In the genomic region with DNA sequence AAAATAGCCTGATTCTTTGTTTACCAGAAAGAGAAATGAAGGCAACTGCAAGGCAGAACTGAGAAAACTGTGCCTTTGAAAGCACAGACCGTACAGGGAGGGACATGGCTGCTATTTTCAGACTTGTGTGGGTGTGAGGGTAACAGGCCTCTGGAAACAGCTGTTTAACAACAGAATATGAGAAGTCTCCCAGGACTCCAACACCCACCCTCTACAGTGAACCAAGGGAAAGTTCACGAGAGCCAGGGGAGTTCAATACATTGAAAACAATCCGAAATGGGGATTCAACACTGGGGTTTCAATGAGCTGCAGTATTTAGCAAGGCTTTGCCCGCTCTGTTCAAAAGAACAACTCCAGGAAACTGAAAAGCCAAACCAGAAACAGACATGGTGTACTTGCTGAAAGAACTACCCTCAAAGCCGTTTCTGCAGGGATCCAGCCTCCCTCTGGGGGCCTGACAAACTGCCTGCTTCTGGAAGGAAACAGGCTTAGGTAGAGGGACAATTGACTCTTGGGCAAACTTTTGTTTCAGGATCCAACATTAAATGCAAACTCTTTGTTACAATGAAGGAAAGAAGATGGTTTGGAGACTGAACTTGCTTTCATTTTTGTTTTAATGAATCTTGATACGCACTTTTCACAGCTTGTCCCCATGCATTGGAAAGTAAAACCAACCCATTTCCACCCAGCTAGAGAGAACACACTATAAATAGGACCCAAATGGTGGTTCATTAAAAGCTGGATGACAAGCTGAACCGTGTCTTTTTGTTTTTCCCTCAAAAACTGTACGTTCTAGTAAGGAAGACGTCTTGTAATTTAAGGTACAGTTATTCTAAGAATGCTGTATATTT, we compare ENCODE assay signal across 8 cellular contexts.
DNase-seq lines count a peak whose midpoint lies in the region; ATAC-seq and TF ChIP-seq lines count a peak whose summit lies in the region.

No MANE protein-coding gene starts in this region.

- peak; percentile 5 for DNase-seq in stimulated activated CD4-positive, alpha-beta T cell treated with anti-CD3 and anti-CD28 coated beads, Interleukin-15, amount 100 ng/mL, for 24 hours
- DNase-seq in stimulated activated CD4-positive, alpha-beta T cell treated with anti-CD3 and anti-CD28 coated beads, Interleukin-4, amount 100 ng/mL, for 24 hours = no peak
- peak; percentile 11 for DNase-seq in brain pericyte (ENCODE audit: low read depth, low spot score)
- no peak for DNase-seq in nephron progenitor cell
- DNase-seq in ureter (ENCODE audit: low spot score) = no peak
- no peak for DNase-seq in COLO668 (lab: John Stamatoyannopoulos, UW; ENCODE audit: unreplicated experiment)

- H3K4me3 Mint-ChIP-seq in nephron progenitor cell = no peak overlapping the region

- H3K27me3 Mint-ChIP-seq in nephron progenitor cell (ENCODE audit: low read depth, poor library complexity) = peaks cover 3% of the 10 kb centered on the region

- peaks cover 62% of the 10 kb centered on the region for H3K4me1 Mint-ChIP-seq in nephron progenitor cell

- peaks cover 32% of the 10 kb centered on the region for H3K9me3 Mint-ChIP-seq in nephron progenitor cell

- H3K27ac Mint-ChIP-seq in nephron progenitor cell = peak overlapping the region; percentile 92

- peak; percentile 81 for ATAC-seq in HG03342 (IDR thresholded peaks at IDR 0.05; ENCODE audit: unreplicated experiment)
- no peak for ATAC-seq in HG03439 (IDR thresholded peaks at IDR 0.05; ENCODE audit: unreplicated experiment)

- no peak for TF ChIP-seq CTCF in nephron progenitor cell (IDR thresholded peaks at IDR 0.05)

- H3K36me3 Mint-ChIP-seq in nephron progenitor cell (ENCODE audit: low read depth) = no peaks in the 10 kb centered on the region

Comparison
In these comparisons a context has a peak if more than half of its experiments do, and no peak if none do; other contexts are left out.
1. DNase-seq: peak in stimulated activated CD4-positive, alpha-beta T cell treated with anti-CD3 and anti-CD28 coated beads, Interleukin-15, amount 100 ng/mL, for 24 hours (single experiment) and brain pericyte (single experiment); none in stimulated activated CD4-positive, alpha-beta T cell treated with anti-CD3 and anti-CD28 coated beads, Interleukin-4, amount 100 ng/mL, for 24 hours (single experiment), nephron progenitor cell (single experiment), ureter (single experiment) and COLO668 (single experiment).